ENCODE assay signal across 8 cellular contexts in the genomic region with DNA sequence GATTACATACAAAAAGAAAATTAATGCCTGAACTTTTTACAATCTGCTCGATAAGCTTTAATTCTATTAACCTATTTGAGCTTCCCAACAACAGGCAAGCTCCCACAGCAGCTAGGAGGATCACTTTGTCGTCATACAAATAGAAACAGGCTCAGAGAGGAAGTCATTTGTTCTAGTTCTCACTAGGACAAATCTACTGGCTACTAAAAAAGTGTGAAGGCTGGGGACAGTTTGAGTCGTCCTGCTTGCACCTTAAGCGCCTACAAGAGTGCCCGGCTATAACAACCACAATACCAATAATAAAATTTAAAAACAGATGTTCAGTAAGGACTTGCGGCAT. TPM values are rescaled to one million over a fixed set of nuclear protein-coding genes. Genes with fewer than 3 reads are reported as not detected.
DNase-seq lines count a peak whose midpoint lies in the region; ATAC-seq and TF ChIP-seq lines count a peak whose summit lies in the region.

No MANE protein-coding gene starts in this region.

- H3K27ac Mint-ChIP-seq in CD4-positive, alpha-beta T cell: peak overlapping the region; percentile 99
- H3K27ac Mint-ChIP-seq in GM23338: peak overlapping the region; percentile 98
- peak overlapping the region; percentile 98 for H3K27ac Mint-ChIP-seq in endodermal cell

- H3K4me1 ChIP-seq in GM23338 (ENCODE audit: insufficient read depth): peaks cover 26% of the 10 kb centered on the region
- peaks cover 9% of the 10 kb centered on the region; the same call in 1 of the 2 replicates for H3K4me1 ChIP-seq in Panc1 (ENCODE audit: control insufficient read depth, insufficient read depth, low read length)
- peaks cover 5% of the 10 kb centered on the region for H3K4me1 ChIP-seq in endodermal cell (ENCODE audit: control insufficient read depth, insufficient read depth, low read length)

- H2AFZ ChIP-seq in GM23338 (peak overlapping the region; percentile 25; the same call in 1 of the 2 replicates), neural cell (ENCODE audit: low read depth, low read length) (peak overlapping the region; percentile 97)

- no peaks in the 10 kb centered on the region for H3K9me3 Mint-ChIP-seq in CD4-positive, alpha-beta T cell
- no peaks in the 10 kb centered on the region; the same call in 2 of the 3 replicates for H3K9me3 Mint-ChIP-seq in GM23338
- no peaks in the 10 kb centered on the region for H3K9me3 Mint-ChIP-seq in endodermal cell

- no peaks in the 10 kb centered on the region for H3K27me3 Mint-ChIP-seq in CD4-positive, alpha-beta T cell
- H3K27me3 Mint-ChIP-seq in GM23338 (ENCODE audit: insufficient read depth, low read depth, poor library complexity): peaks cover 16% of the 10 kb centered on the region
- no peaks in the 10 kb centered on the region for H3K27me3 Mint-ChIP-seq in endodermal cell (ENCODE audit: insufficient read depth)

- H3K4me3 ChIP-seq in GM23338 (peak overlapping the region; percentile 82), Panc1 (ENCODE audit: low read depth in 2 of 2, low read length in 2 of 2) (peak overlapping the region; percentile 82 to 97), endodermal cell (ENCODE audit: low read length) (peak overlapping the region; percentile 91), neural cell (ENCODE audit: low read length) (peak overlapping the region; percentile 88)

- peaks cover 39% of the 10 kb centered on the region for H3K36me3 Mint-ChIP-seq in CD4-positive, alpha-beta T cell (ENCODE audit: low read depth)
- H3K36me3 Mint-ChIP-seq in GM23338 (ENCODE audit: low read depth) (peaks cover 27% of the 10 kb centered on the region), endodermal cell (ENCODE audit: low read depth) (peaks cover 7% of the 10 kb centered on the region)

- H4K20me1 ChIP-seq in GM23338 (replicated peaks; ENCODE audit: insufficient read depth) (peaks cover 15% of the 10 kb centered on the region; the same call in 1 of the 2 replicates), neural cell (ENCODE audit: insufficient read depth) (no peaks in the 10 kb centered on the region)

- no peaks in the 10 kb centered on the region for H3K9me3 ChIP-seq in CD4-positive, alpha-beta T cell (ENCODE audit: control insufficient read depth, low read length)
- H3K9me3 ChIP-seq in Panc1 (ENCODE audit: control insufficient read depth, insufficient read depth, low read depth, low read length) (no peaks in the 10 kb centered on the region), endodermal cell (ENCODE audit: control insufficient read depth, low read length) (no peaks in the 10 kb centered on the region), neural cell (ENCODE audit: low read length) (no peaks in the 10 kb centered on the region)

- peak overlapping the region; percentile 88 for H3K27ac ChIP-seq in CD4-positive, alpha-beta T cell (ENCODE audit: low read depth, low read length)
- H3K27ac ChIP-seq in GM23338 (ENCODE audit: low read depth) (peak overlapping the region; percentile 96), Panc1 (ENCODE audit: low read length) (peak overlapping the region; percentile 98), endodermal cell (ENCODE audit: low read depth, low read length) (peak overlapping the region; percentile 95), neural cell (ENCODE audit: low read length) (peak overlapping the region; percentile 99)

- H3K4me2 ChIP-seq in GM23338 (peak overlapping the region; percentile 92), neural cell (ENCODE audit: low read length) (peak overlapping the region; percentile 97)

- in situ Hi-C loops in Panc1 (cut with HindIII; ENCODE audit: low pct_unique_long_range_greater_than_20kb, low sequenced_read_pairs): no loop called here

- peaks cover 36% of the 10 kb centered on the region for H3F3A ChIP-seq in GM23338 (replicated peaks; ENCODE audit: low read depth)
- no peaks in the 10 kb centered on the region for H3F3A ChIP-seq in neural cell (ENCODE audit: insufficient read depth, low read length, poor library complexity, severe bottlenecking)

- H3K36me3 ChIP-seq in GM23338 (ENCODE audit: insufficient read depth) (peaks cover 9% of the 10 kb centered on the region), Panc1 (ENCODE audit: control insufficient read depth, insufficient read depth, low read length) (peaks cover 2% of the 10 kb centered on the region; the same call in 1 of the 2 replicates), endodermal cell (ENCODE audit: control insufficient read depth, insufficient read depth, low read length) (peaks cover 8% of the 10 kb centered on the region), neural cell (ENCODE audit: insufficient read depth, low read length) (no peaks in the 10 kb centered on the region)

- no peaks in the 10 kb centered on the region for H3K27me3 ChIP-seq in CD4-positive, alpha-beta T cell (ENCODE audit: control insufficient read depth, insufficient read depth, low read length)
- H3K27me3 ChIP-seq in GM23338 (ENCODE audit: insufficient read depth) (no peaks in the 10 kb centered on the region), Panc1 (ENCODE audit: control insufficient read depth, insufficient read depth, low read length) (no peaks in the 10 kb centered on the region), endodermal cell (ENCODE audit: control insufficient read depth, insufficient read depth, low read length, poor library complexity, severe bottlenecking) (no peaks in the 10 kb centered on the region), neural cell (ENCODE audit: insufficient read depth, low read depth, low read length) (no peaks in the 10 kb centered on the region)

- H3K79me2 ChIP-seq in GM23338 (replicated peaks; ENCODE audit: insufficient read depth): peaks cover 37% of the 10 kb centered on the region
- peaks cover 19% of the 10 kb centered on the region for H3K79me2 ChIP-seq in neural cell (replicated peaks; ENCODE audit: insufficient read depth, low read length)

- TF ChIP-seq CTCF in CD4-positive, alpha-beta T cell (IDR thresholded peaks at IDR 0.05): no peak
- TF ChIP-seq CTCF in GM23338 (conservative IDR thresholded peaks at IDR 0.05; ENCODE audit: low read depth in 2 of 2) (no peak), Panc1 (IDR thresholded peaks at IDR 0.05) (no peak), endodermal cell (conservative IDR thresholded peaks at IDR 0.05) (no peak), neural cell (IDR thresholded peaks at IDR 0.05; ENCODE audit: poor library complexity, severe bottlenecking) (no peak)

- H3K4me3 Mint-ChIP-seq in CD4-positive, alpha-beta T cell: peak overlapping the region; percentile 99
- peak overlapping the region; percentile 93 for H3K4me3 Mint-ChIP-seq in GM23338
- H3K4me3 Mint-ChIP-seq in endodermal cell: peak overlapping the region; percentile 97

- 0 to 2% methylated on average over 1 to 6 of the region's 6 CpGs for WGBS in endodermal cell (ENCODE audit: insufficient coverage in 1 of 2, insufficient read length in 1 of 2), 2 experiments

- TF ChIP-seq EP300 in neural cell (conservative IDR thresholded peaks at IDR 0.05; ENCODE audit: poor library complexity, severe bottlenecking): peak; percentile 17

- H3K9ac ChIP-seq in endodermal cell (ENCODE audit: extremely low read depth, low read length, poor library complexity, severe bottlenecking) (peak overlapping the region; percentile 66), neural cell (ENCODE audit: low read length) (peak overlapping the region; percentile 90)

- no peak for DNase-seq in CD4-positive, alpha-beta T cell
- DNase-seq in GM23338 (ENCODE audit: low spot score): no peak
- peak; percentile 71 for DNase-seq in Panc1 (ENCODE audit: low read depth, low spot score)
- DNase-seq in endodermal cell: no peak
- no peak for DNase-seq in UCSD-AML1 (lab: John Stamatoyannopoulos, UW; ENCODE audit: unreplicated experiment)

- CTCF ChIA-PET in CD4-positive, alpha-beta T cell (lab: Charles Lee): no interaction called here
- CTCF ChIA-PET in Panc1 (lab: Charles Lee): interaction anchor here (0.6 kb wide), 1 partner anchor 213 kb away, joined by 9 read pairs; no protein-coding TSS in a partner anchor

- no peak for TF ChIP-seq RAD21 in neural cell (conservative IDR thresholded peaks at IDR 0.05)

- BruUV-seq in Panc1 (replicated peaks; lab: Mats Ljungman, UMichigan): TSS peak; percentile 100

- POLR2A ChIA-PET in CD4-positive, alpha-beta T cell (lab: Charles Lee): interaction anchor here (0.7 to 4.0 kb wide), 46 partner anchors 9 to 700 kb away, joined by 3 to 135 read pairs (median 6); a partner anchor contains a TSS
- POLR2A ChIA-PET in Panc1 (lab: Charles Lee): interaction anchor here (0.6 to 1.3 kb wide), 9 partner anchors 9 to 613 kb away, joined by 3 to 16 read pairs (median 6); no protein-coding TSS in a partner anchor

- H3K9me2 ChIP-seq in GM23338 (ENCODE audit: insufficient read depth): no peaks in the 10 kb centered on the region
- H3K9me2 ChIP-seq in neural cell (ENCODE audit: insufficient read depth, low read length): no peaks in the 10 kb centered on the region

- peak; percentile 9 for ATAC-seq in CD4-positive, alpha-beta T cell (ENCODE audit: poor library complexity)
- ATAC-seq in GM23338 (no peak), Panc1 (peak; percentile 13), HG02588 (IDR thresholded peaks at IDR 0.05; ENCODE audit: unreplicated experiment) (no peak), HG03159 (IDR thresholded peaks at IDR 0.05; ENCODE audit: unreplicated experiment) (no peak)

- H3K4me1 Mint-ChIP-seq in CD4-positive, alpha-beta T cell (ENCODE audit: low read depth): peaks cover 53% of the 10 kb centered on the region
- H3K4me1 Mint-ChIP-seq in GM23338 (peaks cover 28% of the 10 kb centered on the region), endodermal cell (peaks cover 25% of the 10 kb centered on the region)

- intact Hi-C loops in CD4-positive, alpha-beta T cell (cut with DNase I, micrococcal nuclease): loop anchor here (1.0 to 5.0 kb wide), 6 partner anchors 50 to 589 kb away; a partner anchor contains a TSS
- intact Hi-C loops in Panc1 (cut with micrococcal nuclease; ENCODE audit: unreplicated experiment): no loop called here

RNA-seq across cellular contexts. Expression of a gene that starts 0.6 kb away (rescaled TPM):
- 10 to 100 TPM; 41.2 to 43.8 TPM for total RNA-seq in CD4-positive, alpha-beta T cell
- total RNA-seq in GM23338 (2014; rRNA removed; shearing (Covaris generic)): 66.3 and 67.0 TPM in 2 replicates
- polyA plus RNA-seq in GM23338 (2016; fragmentation: Nextera tagmentation; extraction: Ambion mirVana) (68.5 and 74.5 TPM in 2 replicates), neural cell (26.4 and 37.3 TPM in 2 replicates)
- total RNA-seq in Panc1 (2021; ENCODE audit: unreplicated experiment) (72.8 TPM), endodermal cell (10 to 100 TPM; 72.7 to 73.6 TPM)
- 110 TPM for polyA plus RNA-seq in Panc1 (2012; ENCODE audit: insufficient read length)
- 57.4 TPM for polyA plus RNA-seq in endodermal cell (2013, experiment 1 of 2)
- 50.6 TPM for polyA plus RNA-seq in endodermal cell (2013, experiment 2 of 2)
- 20.8 and 23.6 TPM in 2 replicates for polyA minus RNA-seq in neural cell

RNA-seq across cellular contexts. Expression of a gene that starts 12.9 kb away (rescaled TPM):
- total RNA-seq in CD4-positive, alpha-beta T cell: not detected
- not detected in 2 replicates for total RNA-seq in GM23338 (2014; rRNA removed; shearing (Covaris generic))
- polyA plus RNA-seq in GM23338 (2016; fragmentation: Nextera tagmentation; extraction: Ambion mirVana) (0.30 TPM in 1 of 2 replicates, not detected in the other), neural cell (not detected in 2 replicates)
- total RNA-seq in Panc1 (2021; ENCODE audit: unreplicated experiment) (not detected), endodermal cell (not detected)
- polyA plus RNA-seq in Panc1 (2012; ENCODE audit: insufficient read length): not detected
- not detected for polyA plus RNA-seq in endodermal cell (2013, experiment 1 of 2)
- not detected for polyA plus RNA-seq in endodermal cell (2013, experiment 2 of 2)
- polyA minus RNA-seq in neural cell: not detected in 2 replicates

RNA-seq across cellular contexts. Expression of a gene that starts 31.8 kb away (rescaled TPM):
- total RNA-seq in CD4-positive, alpha-beta T cell: 1 to 10 TPM; 1.2 to 2.1 TPM
- not detected in 2 replicates for total RNA-seq in GM23338 (2014; rRNA removed; shearing (Covaris generic))
- polyA plus RNA-seq in GM23338 (2016; fragmentation: Nextera tagmentation; extraction: Ambion mirVana): 0.52 and 2.5 TPM in 2 replicates
- 0.72 TPM for total RNA-seq in Panc1 (2021; ENCODE audit: unreplicated experiment)
- 0.41 TPM for polyA plus RNA-seq in Panc1 (2012; ENCODE audit: insufficient read length)
- under 1 TPM; 0.75 to 0.84 TPM for total RNA-seq in endodermal cell
- polyA plus RNA-seq in endodermal cell (2013, experiment 1 of 2): 1.1 TPM
- 1.1 TPM for polyA plus RNA-seq in endodermal cell (2013, experiment 2 of 2)
- 0.30 and 0.97 TPM in 2 replicates for polyA plus RNA-seq in neural cell
- 0.73 and 0.81 TPM in 2 replicates for polyA minus RNA-seq in neural cell

RNA-seq across cellular contexts. Expression of a gene that starts 49.3 kb away (rescaled TPM):
- 10 to 100 TPM; 76.1 TPM for total RNA-seq in CD4-positive, alpha-beta T cell
- total RNA-seq in GM23338 (2014; rRNA removed; shearing (Covaris generic)): 109 and 124 TPM in 2 replicates
- polyA plus RNA-seq in GM23338 (2016; fragmentation: Nextera tagmentation; extraction: Ambion mirVana) (82.1 and 86.9 TPM in 2 replicates), neural cell (84.6 and 88.5 TPM in 2 replicates)
- total RNA-seq in Panc1 (2021; ENCODE audit: unreplicated experiment) (109 TPM), endodermal cell (100 to 1,000 TPM; 112 to 114 TPM)
- polyA plus RNA-seq in Panc1 (2012; ENCODE audit: insufficient read length): 65.9 TPM
- 91.1 TPM for polyA plus RNA-seq in endodermal cell (2013, experiment 1 of 2)
- 86.1 TPM for polyA plus RNA-seq in endodermal cell (2013, experiment 2 of 2)
- 147 and 171 TPM in 2 replicates for polyA minus RNA-seq in neural cell

RNA-seq across cellular contexts. Expression of a gene that starts 50.3 kb away (rescaled TPM):
- total RNA-seq in CD4-positive, alpha-beta T cell: 10 to 100 TPM; 12.8 to 13.6 TPM
- total RNA-seq in GM23338 (2014; rRNA removed; shearing (Covaris generic)): 24.8 and 25.1 TPM in 2 replicates
- 5.2 and 6.5 TPM in 2 replicates for polyA plus RNA-seq in GM23338 (2016; fragmentation: Nextera tagmentation; extraction: Ambion mirVana)
- 21.7 TPM for total RNA-seq in Panc1 (2021; ENCODE audit: unreplicated experiment)
- polyA plus RNA-seq in Panc1 (2012; ENCODE audit: insufficient read length): 20.8 TPM
- total RNA-seq in endodermal cell: 10 to 100 TPM; 17.2 to 21.4 TPM
- 8.5 TPM for polyA plus RNA-seq in endodermal cell (2013, experiment 1 of 2)
- polyA plus RNA-seq in endodermal cell (2013, experiment 2 of 2): 7.7 TPM
- polyA plus RNA-seq in neural cell: 20.4 and 27.7 TPM in 2 replicates
- polyA minus RNA-seq in neural cell: 15.4 and 18.7 TPM in 2 replicates

Comparison
In these comparisons a context has a peak if more than half of its experiments do, and no peak if none do; other contexts are left out.
1. ATAC-seq: peak in CD4-positive, alpha-beta T cell (single experiment) and Panc1 (single experiment); none in GM23338 (single experiment), HG02588 (single experiment) and HG03159 (single experiment).
2. Peak in every context shown above with its lines, with median percentiles within 50 percentile points of each other: H3K27ac ChIP-seq, H3K27ac Mint-ChIP-seq, H3K4me3 Mint-ChIP-seq and H3K4me3 ChIP-seq.